ENCODE assay signal across 20 cellular contexts in the genomic region with DNA sequence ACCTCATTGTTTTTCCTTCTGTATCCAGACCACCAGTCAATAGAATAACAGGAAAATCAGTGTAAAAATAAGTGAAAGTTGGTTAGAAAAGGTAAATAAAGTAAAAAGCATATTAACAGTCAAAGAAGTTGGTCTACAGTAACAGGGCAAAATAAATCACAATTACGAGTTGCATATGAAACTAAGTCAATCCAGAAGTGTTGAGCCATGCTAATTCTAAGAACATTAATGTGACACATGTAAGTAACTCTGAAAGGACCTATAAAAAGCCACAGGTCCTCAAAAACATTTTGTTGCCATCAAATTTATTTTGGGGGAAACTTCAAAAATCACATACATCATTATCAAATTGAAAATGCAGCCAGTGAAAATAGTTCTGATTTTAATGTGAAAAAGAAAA.
"Had no signal": no experiment of that assay in that cellular context is flagged by ENCODE, and none has a peak within 500 bp of the region (broad histone marks: within the 10 kb centered on the region; RNA-seq: fewer than 3 reads in every experiment).

No MANE protein-coding gene starts in this region.

- H3K9me3 Mint-ChIP-seq: dendritic cell treated with granulocyte-macrophage colony-stimulating factor and Interleukin-4, amounts not matched to agents 40 ng/mL and 50 ng/mL, for 4 days; naive thymus-derived CD8-positive, alpha-beta T cell; type B pancreatic cell had no signal

- H3K27me3 ChIP-seq: colonic mucosa, pancreas, right lobe of liver, testis, tibial artery had no signal

- H3K36me3 ChIP-seq: colonic mucosa, lower lobe of right lung, pancreas, right lobe of liver, tibial artery had no signal

- H3K4me3 ChIP-seq: colonic mucosa, lower lobe of right lung, pancreas, right lobe of liver, testis, tibial artery had no signal

- FAIRE-seq: frontal cortex, keratinocyte, pancreas, small intestine had no signal

- H3K9me3 ChIP-seq: colonic mucosa, lower lobe of right lung, pancreas, right lobe of liver, testis, tibial artery had no signal

- ATAC-seq: left ventricle myocardium superior, lower lobe of right lung, pancreas, right lobe of liver had no signal

- H3K27ac Mint-ChIP-seq: dendritic cell treated with granulocyte-macrophage colony-stimulating factor and Interleukin-4, amounts not matched to agents 40 ng/mL and 50 ng/mL, for 4 days; type B pancreatic cell had no signal

- H3K4me1 ChIP-seq: colonic mucosa, tibial artery had no signal

- H3K27ac ChIP-seq: colonic mucosa, lower lobe of right lung, pancreas, right lobe of liver, testis, tibial artery had no signal

- H3K4me3 Mint-ChIP-seq: dendritic cell treated with granulocyte-macrophage colony-stimulating factor and Interleukin-4, amounts not matched to agents 40 ng/mL and 50 ng/mL, for 4 days; type B pancreatic cell had no signal

- DNase-seq: colonic mucosa; effector memory CD4-positive, alpha-beta T cell; head of caudate nucleus; left ventricle myocardium superior; lower lobe of right lung; occipital lobe; pancreas; right lobe of liver; small intestine; stimulated activated CD4-positive, alpha-beta T cell treated with anti-CD3 and anti-CD28 coated beads, Interleukin-12 subunit alpha, Interleukin-12 subunit beta, amount 100 ng/mL, for 4 hours; stimulated activated CD4-positive, alpha-beta T cell treated with anti-CD3 and anti-CD28 coated beads, Interleukin-4, amount 100 ng/mL, for 1 hour; stimulated activated naive CD4-positive, alpha-beta T cell; substantia nigra; testis; tibial artery had no signal

- H3K27me3 Mint-ChIP-seq: dendritic cell treated with granulocyte-macrophage colony-stimulating factor and Interleukin-4, amounts not matched to agents 40 ng/mL and 50 ng/mL, for 4 days; naive thymus-derived CD8-positive, alpha-beta T cell; type B pancreatic cell had no signal
